ENCODE assay signal across 9 cellular contexts in the genomic region with DNA sequence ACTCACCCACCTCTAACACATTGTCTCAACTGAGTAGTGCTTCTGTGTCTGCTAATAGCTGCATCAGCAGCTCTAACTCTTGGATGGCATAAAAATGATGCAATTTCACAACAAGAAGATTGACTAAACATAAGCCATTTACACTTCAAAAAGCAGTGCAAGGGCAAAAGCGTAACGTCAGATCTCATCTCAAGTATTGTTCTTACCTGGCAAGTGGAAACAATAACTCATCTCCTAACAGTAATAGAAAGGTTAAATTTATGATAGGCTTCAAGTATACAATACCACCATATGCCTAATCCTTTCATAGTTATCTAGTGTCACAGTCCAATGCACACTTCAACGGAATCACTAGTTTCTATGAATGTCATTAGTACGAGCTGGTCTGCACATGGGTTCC. TPM values are rescaled to one million over a fixed set of nuclear protein-coding genes. Genes with fewer than 3 reads are reported as not detected.
A peak's percentile ranks its signal among the peaks of the same experiment; 100 is the strongest.
DNase-seq lines count a peak whose midpoint lies in the region; ATAC-seq, FAIRE-seq and TF ChIP-seq lines count a peak whose summit lies in the region.
"Had no signal": no experiment of that assay in that cellular context is flagged by ENCODE, and none has a peak within 500 bp of the region (broad histone marks: within the 10 kb centered on the region; RNA-seq: fewer than 3 reads in every experiment).

No MANE protein-coding gene starts in this region.

- no peaks in the 10 kb centered on the region for H3K36me3 ChIP-seq in gastroesophageal sphincter

- peak overlapping the region; percentile 1 for H3K4me3 Mint-ChIP-seq in activated B cell treated with CpG ODN at 0.5 μM for 24 hours

- in situ Hi-C loops in GM13977 (cut with MboI; ENCODE audit: low pct_unique_long_range_greater_than_20kb, low sequenced_read_pairs, unreplicated experiment), result no loop called here

- no peak for TF ChIP-seq EP300 in gastroesophageal sphincter (IDR thresholded peaks at IDR 0.05)

- POLR2A ChIA-PET in activated B cell treated with CpG ODN at 0.5 μM for 24 hours (lab: Charles Lee), result interaction anchor here (1.2 to 3.0 kb wide), 3 partner anchors 8 to 15 kb away, joined by 3 to 38 read pairs (median 4); a partner anchor contains a TSS

- no peak for TF ChIP-seq POLR2A in gastroesophageal sphincter (IDR thresholded peaks at IDR 0.05)

- ATAC-seq in GM19463 (IDR thresholded peaks at IDR 0.05; ENCODE audit: unreplicated experiment), result peak; percentile 52
- ATAC-seq in HG03159 (IDR thresholded peaks at IDR 0.05; ENCODE audit: unreplicated experiment), result peak; percentile 63
- ATAC-seq in activated B cell treated with CpG ODN at 0.5 μM for 24 hours (ENCODE audit: low read depth), result peak; percentile 25
- ATAC-seq in gastroesophageal sphincter, result no peak

- DNase-seq in GM13977 (ENCODE audit: low spot score) (peak; percentile 19), activated B cell treated with CpG ODN at 0.5 μM for 24 hours (no peak), DMS153 treated with DMSO at 0.1 percent for 48 hours (lab: John Stamatoyannopoulos, UW; ENCODE audit: unreplicated experiment) (no peak), D721Med (ENCODE audit: insufficient read length, low spot score) (no peak), NCI-H2081 (lab: John Stamatoyannopoulos, UW) (no peak)

- H3K4me3 ChIP-seq in gastroesophageal sphincter, result no peak overlapping the region

- no peak for FAIRE-seq in D721Med (lab: Jason Lieb, UNC)

- TF ChIP-seq CTCF in GM13977 (IDR thresholded peaks at IDR 0.05; ENCODE audit: extremely low read depth, insufficient read depth, missing control alignments), result no peak
- no peak for TF ChIP-seq CTCF in activated B cell treated with CpG ODN at 0.5 μM for 24 hours (IDR thresholded peaks at IDR 0.05)
- no peak for TF ChIP-seq CTCF in gastroesophageal sphincter (IDR thresholded peaks at IDR 0.05)
- no peak for TF ChIP-seq CTCF in D721Med (IDR thresholded peaks at IDR 0.05; ENCODE audit: insufficient read depth, missing control alignments)

- H3K27me3 Mint-ChIP-seq in activated B cell treated with CpG ODN at 0.5 μM for 24 hours, result no peaks in the 10 kb centered on the region

- 86 to 89% methylated on average over 4 of the region's 4 CpGs for WGBS in gastroesophageal sphincter (ENCODE audit: low coverage in 1 of 2), 2 donors

- peaks cover 86% of the 10 kb centered on the region for H3K4me1 Mint-ChIP-seq in activated B cell treated with CpG ODN at 0.5 μM for 24 hours

- H3K4me1 ChIP-seq in gastroesophageal sphincter, result no peaks in the 10 kb centered on the region

- no peaks in the 10 kb centered on the region for H3K9me3 Mint-ChIP-seq in activated B cell treated with CpG ODN at 0.5 μM for 24 hours

- peak overlapping the region; percentile 37 for H3K27ac Mint-ChIP-seq in activated B cell treated with CpG ODN at 0.5 μM for 24 hours

- H3K27me3 ChIP-seq in gastroesophageal sphincter, result no peaks in the 10 kb centered on the region

- H3K36me3 Mint-ChIP-seq in activated B cell treated with CpG ODN at 0.5 μM for 24 hours (ENCODE audit: low read depth), result no peaks in the 10 kb centered on the region

- intact Hi-C loops in activated B cell treated with CpG ODN at 0.5 μM for 24 hours (cut with micrococcal nuclease), result no loop called here

- H3K27ac ChIP-seq in gastroesophageal sphincter, result no peak overlapping the region
- H3K27ac ChIP-seq: epithelial cell of prostate had no signal

- CTCF ChIA-PET in activated B cell treated with CpG ODN at 0.5 μM for 24 hours (lab: Charles Lee), result interaction anchor here (1.2 kb wide), 1 partner anchor 9 kb away, joined by 3 read pairs; no protein-coding TSS in a partner anchor

- no peaks in the 10 kb centered on the region for H3K9me3 ChIP-seq in gastroesophageal sphincter

RNA-seq across cellular contexts. Expression of a gene that starts 14.8 kb away (rescaled TPM):
- 17.5 and 20.0 TPM in 2 replicates for total RNA-seq in activated B cell treated with CpG ODN at 0.5 μM for 24 hours
- total RNA-seq in gastroesophageal sphincter, result 10 to 100 TPM in 1 of 4 donors, 1 to 10 TPM in 3; 6.8 to 11.9 (median 8.5) TPM
